8 cellular contexts compared by ENCODE assay signal in the genomic region with DNA sequence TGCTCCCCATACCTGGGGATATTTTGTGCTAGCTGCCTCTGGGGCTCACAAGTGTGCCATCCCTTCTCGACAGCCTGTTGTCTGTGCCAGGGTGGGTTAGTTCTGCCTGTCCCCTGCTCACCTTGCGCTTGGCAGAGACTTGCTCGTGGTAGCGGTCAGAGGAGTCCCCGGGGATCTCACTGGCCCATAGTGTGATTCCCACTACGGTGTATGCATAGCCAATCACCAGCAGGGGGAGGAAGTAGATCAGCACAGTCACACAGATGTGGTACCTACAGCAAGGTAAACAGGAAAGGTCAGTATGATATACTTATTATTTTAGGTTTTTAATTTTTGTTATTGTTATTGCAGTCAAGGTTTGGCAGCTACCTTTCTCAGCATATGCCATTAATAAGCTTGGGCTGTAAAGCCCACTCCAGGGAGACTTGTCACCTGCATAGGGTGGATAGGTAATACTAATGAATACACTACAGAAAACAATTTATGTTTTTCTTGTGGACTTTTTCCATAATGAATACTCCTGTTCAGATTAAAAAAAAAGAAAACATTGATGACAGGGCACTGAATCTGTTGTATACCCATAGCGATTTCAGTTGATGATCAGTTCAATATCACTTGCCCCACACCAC.
DNase-seq lines count a peak whose midpoint lies in the region; ATAC-seq and TF ChIP-seq lines count a peak whose summit lies in the region.

No MANE protein-coding gene starts in this region.

- H4K20me1 ChIP-seq in DND-41 (ENCODE audit: insufficient read depth, low read length): no peaks in the 10 kb centered on the region

- H3K4me1 ChIP-seq in DND-41 (ENCODE audit: insufficient read depth, low read length) (no peaks in the 10 kb centered on the region), neutrophil (ENCODE audit: control insufficient read depth in 1 of 2, insufficient read depth in 1 of 2, low read depth in 1 of 2, low read length in 1 of 2) (no peaks in the 10 kb centered on the region)

- TF ChIP-seq CTCF in DND-41 (IDR thresholded peaks at IDR 0.05; ENCODE audit: borderline replicate concordance, extremely low read depth, low read length, poor library complexity, severe bottlenecking): peak; percentile 70
- TF ChIP-seq CTCF in neutrophil (IDR thresholded peaks at IDR 0.05): peak; percentile 8

- H3K4me3 Mint-ChIP-seq in activated CD4-positive, alpha-beta memory T cell treated with anti-CD3 and anti-CD28 coated beads, Interleukin-2, amount 10 ng/mL, durations not matched to agents 7 days and 5 days: no peak overlapping the region

- POLR2A ChIA-PET in activated CD4-positive, alpha-beta memory T cell treated with anti-CD3 and anti-CD28 coated beads, Interleukin-2, amount 10 ng/mL, durations not matched to agents 7 days and 5 days (lab: Charles Lee): no interaction called here

- H3K4me1 Mint-ChIP-seq in activated CD4-positive, alpha-beta memory T cell treated with anti-CD3 and anti-CD28 coated beads, Interleukin-2, amount 10 ng/mL, durations not matched to agents 7 days and 5 days: peaks cover 30% of the 10 kb centered on the region

- H3K27me3 Mint-ChIP-seq in activated CD4-positive, alpha-beta memory T cell treated with anti-CD3 and anti-CD28 coated beads, Interleukin-2, amount 10 ng/mL, durations not matched to agents 7 days and 5 days: no peaks in the 10 kb centered on the region

- no peaks in the 10 kb centered on the region for H3K79me2 ChIP-seq in DND-41 (ENCODE audit: insufficient read depth, low read length)

- H3K27me3 ChIP-seq in DND-41 (ENCODE audit: insufficient read depth, low read length, poor library complexity): no peaks in the 10 kb centered on the region
- no peaks in the 10 kb centered on the region for H3K27me3 ChIP-seq in neutrophil

- ATAC-seq in DND-41 (ENCODE audit: insufficient read depth, low read depth): peak; percentile 70
- peak; percentile 84 for ATAC-seq in GM19035 (IDR thresholded peaks at IDR 0.05; ENCODE audit: unreplicated experiment)
- ATAC-seq in HG03095 (IDR thresholded peaks at IDR 0.05; ENCODE audit: unreplicated experiment): peak; percentile 64

- no peak overlapping the region for H3K27ac Mint-ChIP-seq in activated CD4-positive, alpha-beta memory T cell treated with anti-CD3 and anti-CD28 coated beads, Interleukin-2, amount 10 ng/mL, durations not matched to agents 7 days and 5 days

- no peak overlapping the region for H3K27ac ChIP-seq in DND-41 (ENCODE audit: low read length)
- no peak overlapping the region for H3K27ac ChIP-seq in neutrophil

- no peak overlapping the region for H2AFZ ChIP-seq in DND-41 (ENCODE audit: low read depth, low read length)

- H3K9ac ChIP-seq in DND-41 (ENCODE audit: low read depth, low read length): no peak overlapping the region

- no peaks in the 10 kb centered on the region for H3K9me3 Mint-ChIP-seq in activated CD4-positive, alpha-beta memory T cell treated with anti-CD3 and anti-CD28 coated beads, Interleukin-2, amount 10 ng/mL, durations not matched to agents 7 days and 5 days

- H3K9me3 ChIP-seq in DND-41 (ENCODE audit: insufficient read depth, low read length, severe bottlenecking) (no peaks in the 10 kb centered on the region), neutrophil (no peaks in the 10 kb centered on the region)

- H3K36me3 Mint-ChIP-seq in activated CD4-positive, alpha-beta memory T cell treated with anti-CD3 and anti-CD28 coated beads, Interleukin-2, amount 10 ng/mL, durations not matched to agents 7 days and 5 days (ENCODE audit: low read depth): peaks cover 3% of the 10 kb centered on the region

- CTCF ChIA-PET in activated CD4-positive, alpha-beta memory T cell treated with anti-CD3 and anti-CD28 coated beads, Interleukin-2, amount 10 ng/mL, durations not matched to agents 7 days and 5 days (lab: Charles Lee): interaction anchor here (0.5 kb wide), 1 partner anchor 31 kb away, joined by 3 read pairs; no protein-coding TSS in a partner anchor

- DNase-seq in DND-41 (peak; percentile 17), NCI-H526 (lab: John Stamatoyannopoulos, UW) (peak; percentile 53 to 86), cerebellar cortex (ENCODE audit: low spot score) (peak; percentile 19)
- DNase-seq in effector CD4-positive, alpha-beta T cell: no peak
- no peak for DNase-seq in activated CD4-positive, alpha-beta memory T cell treated with anti-CD3 and anti-CD28 coated beads, Interleukin-2, amount 10 ng/mL, durations not matched to agents 7 days and 5 days

- no peak overlapping the region for H3K4me3 ChIP-seq in DND-41 (ENCODE audit: low read depth in 1 of 2, low read length in 2 of 2)
- H3K4me3 ChIP-seq in neutrophil (ENCODE audit: low read depth in 1 of 2, low read length in 1 of 2): no peak overlapping the region

- no peak overlapping the region for H3K4me2 ChIP-seq in DND-41 (ENCODE audit: insufficient read depth, low read length)

- no peaks in the 10 kb centered on the region for H3K36me3 ChIP-seq in DND-41 (ENCODE audit: insufficient read depth, low read length)
- no peaks in the 10 kb centered on the region for H3K36me3 ChIP-seq in neutrophil

Comparison
In these comparisons a context has a peak if more than half of its experiments do, and no peak if none do; other contexts are left out.
1. DNase-seq: peak in DND-41 (single experiment), NCI-H526 (2 of 2) and cerebellar cortex (single experiment); none in effector CD4-positive, alpha-beta T cell (single experiment) and activated CD4-positive, alpha-beta memory T cell treated with anti-CD3 and anti-CD28 coated beads, Interleukin-2, amount 10 ng/mL, durations not matched to agents 7 days and 5 days (single experiment).
2. Peak in every context shown above with its lines, with median percentiles within 50 percentile points of each other: ATAC-seq.